Comparison of ENCODE assay signal across 15 cellular contexts in genomic region chr12:67431436-67432049, GRCh38.
A peak's percentile ranks its signal among the peaks of the same experiment; 100 is the strongest.
DNase-seq lines count a peak whose midpoint lies in the region; ATAC-seq and TF ChIP-seq lines count a peak whose summit lies in the region.
"Had no signal": no experiment of that assay in that cellular context is flagged by ENCODE, and none has a peak within 500 bp of the region (broad histone marks: within the 10 kb centered on the region; RNA-seq: fewer than 3 reads in every experiment).

No MANE protein-coding gene starts in this region.

- H3K27ac ChIP-seq in Peyer's patch (peak overlapping the region in 3 of 4 donors; percentile 50 to 86 (median 70)), epithelial cell of prostate (no peak overlapping the region), tibial artery (peak overlapping the region; percentile 47 to 68)
- H3K27ac ChIP-seq: BLaER1 treated with 17β-estradiol and CSF1 and Interleukin-3, amounts not matched to agents 10 nM and 100 nM; SJSA1 had no signal

- no peak overlapping the region for H3K4me3 ChIP-seq in Peyer's patch
- H3K4me3 ChIP-seq in mucosa of descending colon: no peak overlapping the region
- no peak overlapping the region for H3K4me3 ChIP-seq in tibial artery
- H3K4me3 ChIP-seq: BLaER1 treated with 17β-estradiol and CSF1 and Interleukin-3, amounts not matched to agents 10 nM and 100 nM; SJSA1 had no signal

- DNase-seq in Peyer's patch: no peak
- peak; percentile 43 for DNase-seq in epithelial cell of prostate (ENCODE audit: low read depth, low spot score)
- no peak for DNase-seq in mucosa of descending colon
- no peak for DNase-seq in tibial artery
- no peak for DNase-seq in KG1 (lab: John Stamatoyannopoulos, UW)
- no peak for DNase-seq in anterior cingulate cortex (lab: John Stamatoyannopoulos, UW)
- DNase-seq: activated CD4-positive, alpha-beta T cell treated with anti-CD3 and anti-CD28 coated beads for 1 hour; activated gamma-delta T cell treated with Interleukin-2 at 50 U/mL for 16 hours; KBM-7; NCI-H1048; NCI-H526; stimulated activated CD4-positive, alpha-beta T cell treated with anti-CD3 and anti-CD28 coated beads, Interleukin-4, amount 100 ng/mL, for 24 hours had no signal

- no peak for TF ChIP-seq POLR2A in Peyer's patch (IDR thresholded peaks at IDR 0.05)

- TF ChIP-seq CTCF in Peyer's patch (IDR thresholded peaks at IDR 0.05): peak in 1 of 6 experiments; percentile 32
- no peak for TF ChIP-seq CTCF in mucosa of descending colon (IDR thresholded peaks at IDR 0.05)
- no peak for TF ChIP-seq CTCF in tibial artery (IDR thresholded peaks at IDR 0.05)

- H3K4me1 ChIP-seq in Peyer's patch (peaks cover 0 to 69% (median 11%) of the 10 kb centered on the region in 4 donors), mucosa of descending colon (ENCODE audit: low read depth) (peaks cover 42% of the 10 kb centered on the region), tibial artery (peaks cover 3 to 47% (median 30%) of the 10 kb centered on the region in 4 donors)

- H3K9me3 ChIP-seq in Peyer's patch (no peaks in the 10 kb centered on the region), mucosa of descending colon (no peaks in the 10 kb centered on the region), tibial artery (no peaks in the 10 kb centered on the region)
- H3K9me3 ChIP-seq: SJSA1 had no signal

- intact Hi-C loops in mucosa of descending colon (cut with DNase I, micrococcal nuclease) (no loop called here), tibial artery (cut with DNase I; ENCODE audit: low total_unique reads) (loop anchor here (10.0 kb wide), 1 partner anchor 513 kb away; no protein-coding TSS in a partner anchor)

- no peaks in the 10 kb centered on the region for H3K36me3 ChIP-seq in Peyer's patch
- H3K36me3 ChIP-seq in mucosa of descending colon (ENCODE audit: low read depth): no peaks in the 10 kb centered on the region
- H3K36me3 ChIP-seq in tibial artery: no peaks in the 10 kb centered on the region
- H3K36me3 ChIP-seq: BLaER1 treated with 17β-estradiol and CSF1 and Interleukin-3, amounts not matched to agents 10 nM and 100 nM; SJSA1 had no signal

- no peaks in the 10 kb centered on the region for H3K27me3 ChIP-seq in Peyer's patch
- H3K27me3 ChIP-seq in tibial artery: no peaks in the 10 kb centered on the region
- H3K27me3 ChIP-seq: BLaER1 treated with 17β-estradiol and CSF1 and Interleukin-3, amounts not matched to agents 10 nM and 100 nM; SJSA1 had no signal

- peak; percentile 61 for ATAC-seq in mucosa of descending colon
- ATAC-seq in HG03342 (IDR thresholded peaks at IDR 0.05; ENCODE audit: unreplicated experiment): no peak
